In the genomic region with DNA sequence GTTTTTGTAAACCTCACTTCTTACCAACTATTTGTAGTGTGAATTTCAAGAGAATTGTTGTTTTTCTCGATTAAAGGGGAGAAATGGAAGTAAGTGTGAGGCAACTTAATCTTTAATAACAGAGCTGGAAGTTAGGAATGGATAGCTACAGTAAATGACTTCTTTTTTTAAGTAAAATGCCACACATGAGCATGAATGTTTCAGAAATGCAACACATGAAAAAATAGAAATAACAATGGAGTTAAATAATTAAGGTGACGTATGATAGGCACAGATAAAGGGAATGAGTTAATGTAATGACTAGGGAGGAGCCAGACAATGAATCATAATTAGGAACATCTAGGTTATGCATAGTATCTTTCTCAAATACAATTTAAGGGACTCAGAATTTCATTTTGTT, we compare ENCODE assay signal across 9 cellular contexts. TPM values are rescaled to one million over a fixed set of nuclear protein-coding genes. Genes with fewer than 3 reads are reported as not detected.
DNase-seq lines count a peak whose midpoint lies in the region; ATAC-seq and TF ChIP-seq lines count a peak whose summit lies in the region.
"Had no signal": no experiment of that assay in that cellular context is flagged by ENCODE, and none has a peak within 500 bp of the region (broad histone marks: within the 10 kb centered on the region; RNA-seq: fewer than 3 reads in every experiment).

No MANE protein-coding gene starts in this region.

- no peak overlapping the region for H3K4me2 ChIP-seq in MM.1S (ENCODE audit: low read depth, low read length)

- H3K9me3 ChIP-seq in heart right ventricle (no peaks in the 10 kb centered on the region), upper lobe of left lung (no peaks in the 10 kb centered on the region), MM.1S (replicated peaks; ENCODE audit: insufficient read depth, low read length) (no peaks in the 10 kb centered on the region)

- intact Hi-C loops in heart right ventricle (cut with DNase I) (loop anchor here in 3 of 10 donors (5.0 to 10.0 kb wide), 4 partner anchors 77 to 127 kb away; partner anchors contain the start of gene PAPOLG (in 1 of the 3)), Right ventricle myocardium inferior (cut with DNase I) (loop anchor here (10.0 kb wide), 1 partner anchor 260 kb away; no protein-coding TSS in a partner anchor)
- intact Hi-C loops in activated CD4-positive, alpha-beta memory T cell treated with anti-CD3 and anti-CD28 coated beads for 36 hours (cut with micrococcal nuclease) = loop anchor here (1.0 to 5.0 kb wide), 5 partner anchors 15 to 1423 kb away; partner anchors contain the start of genes USP34 and XPO1

- no peaks in the 10 kb centered on the region for H3K9me2 ChIP-seq in MM.1S (replicated peaks; ENCODE audit: insufficient read depth, low read length)

- TF ChIP-seq POLR2A in upper lobe of left lung (IDR thresholded peaks at IDR 0.05) = no peak

- ATAC-seq in heart right ventricle (no peak), Right ventricle myocardium inferior (no peak), upper lobe of left lung (ENCODE audit: low FRiP score in 2 of 2) (no peak), HG03469 (IDR thresholded peaks at IDR 0.05; ENCODE audit: unreplicated experiment) (no peak), GM18861 (IDR thresholded peaks at IDR 0.05; ENCODE audit: unreplicated experiment) (no peak)

- peaks cover 3% of the 10 kb centered on the region for H3K9me3 Mint-ChIP-seq in activated CD4-positive, alpha-beta memory T cell treated with anti-CD3 and anti-CD28 coated beads for 36 hours

- H3K27ac ChIP-seq in heart right ventricle (peak overlapping the region in 6 of 10 donors; percentile 40 to 99 (median 96)), upper lobe of left lung (peak overlapping the region; percentile 98 to 100 (median 100)), MM.1S (ENCODE audit: low read length) (no peak overlapping the region)

- H3K79me2 ChIP-seq in MM.1S (ENCODE audit: low read length) = no peaks in the 10 kb centered on the region

- 40 to 58% methylated on average over 2 of the region's 2 CpGs for WGBS in heart right ventricle, 2 donors
- WGBS in upper lobe of left lung, 2 donors = 21 to 28% methylated on average over 2 of the region's 2 CpGs

- no peak for TF ChIP-seq CTCF in heart right ventricle (IDR thresholded peaks at IDR 0.05)
- no peak for TF ChIP-seq CTCF in upper lobe of left lung (IDR thresholded peaks at IDR 0.05)
- no peak for TF ChIP-seq CTCF in MM.1S (IDR thresholded peaks at IDR 0.05; ENCODE audit: low read length)

- no peaks in the 10 kb centered on the region for H3K27me3 Mint-ChIP-seq in activated CD4-positive, alpha-beta memory T cell treated with anti-CD3 and anti-CD28 coated beads for 36 hours

- H3K4me1 Mint-ChIP-seq in activated CD4-positive, alpha-beta memory T cell treated with anti-CD3 and anti-CD28 coated beads for 36 hours (ENCODE audit: low read depth) = peaks cover 50% of the 10 kb centered on the region

- H3K27me3 ChIP-seq in heart right ventricle (no peaks in the 10 kb centered on the region), upper lobe of left lung (no peaks in the 10 kb centered on the region), MM.1S (replicated peaks; ENCODE audit: insufficient read depth, low read length) (peaks cover 60% of the 10 kb centered on the region)

- DNase-seq in heart right ventricle = no peak
- DNase-seq in Right ventricle myocardium inferior (ENCODE audit: missing footprints) = no peak
- no peak for DNase-seq in activated CD4-positive, alpha-beta memory T cell treated with anti-CD3 and anti-CD28 coated beads for 36 hours
- peak; percentile 22 for DNase-seq in iris pigment epithelial cell (ENCODE audit: low read depth)
- no peak for DNase-seq in upper lobe of left lung
- no peak for DNase-seq in MM.1S
- DNase-seq: H7 had no signal

- no peaks in the 10 kb centered on the region for H4K20me1 ChIP-seq in MM.1S (ENCODE audit: insufficient read depth, low read length)

- H3K36me3 ChIP-seq in heart right ventricle = no peaks in the 10 kb centered on the region
- H3K36me3 ChIP-seq in upper lobe of left lung = no peaks in the 10 kb centered on the region
- no peaks in the 10 kb centered on the region for H3K36me3 ChIP-seq in MM.1S (replicated peaks; ENCODE audit: insufficient read depth, low read length)

- peaks cover 39% of the 10 kb centered on the region for H3K36me3 Mint-ChIP-seq in activated CD4-positive, alpha-beta memory T cell treated with anti-CD3 and anti-CD28 coated beads for 36 hours

- CTCF ChIA-PET in activated CD4-positive, alpha-beta memory T cell treated with anti-CD3 and anti-CD28 coated beads for 36 hours (lab: Charles Lee) = interaction anchor here (0.7 to 2.5 kb wide), 4 partner anchors 12 to 114 kb away, joined by 4 to 8 read pairs (median 6); no protein-coding TSS in a partner anchor

- H3K4me3 ChIP-seq in heart right ventricle = peak overlapping the region in 5 of 10 donors; percentile 4 to 98 (median 84)
- H3K4me3 ChIP-seq in upper lobe of left lung = peak overlapping the region in 3 of 4 donors; percentile 85 to 92 (median 87)
- H3K4me3 ChIP-seq in MM.1S (ENCODE audit: low read length) = no peak overlapping the region

- peak overlapping the region; percentile 68 for H3K4me3 Mint-ChIP-seq in activated CD4-positive, alpha-beta memory T cell treated with anti-CD3 and anti-CD28 coated beads for 36 hours

- no peak for TF ChIP-seq EP300 in upper lobe of left lung (IDR thresholded peaks at IDR 0.05)

- peaks cover 0 to 63% (median 42%) of the 10 kb centered on the region in 9 donors for H3K4me1 ChIP-seq in heart right ventricle
- peaks cover 31 to 55% (median 41%) of the 10 kb centered on the region in 4 donors for H3K4me1 ChIP-seq in upper lobe of left lung
- H3K4me1 ChIP-seq in MM.1S (ENCODE audit: low read length) = peaks cover 22% of the 10 kb centered on the region

- peaks cover 17% of the 10 kb centered on the region for H3F3A ChIP-seq in MM.1S (ENCODE audit: insufficient read depth, low read length)

- POLR2A ChIA-PET in activated CD4-positive, alpha-beta memory T cell treated with anti-CD3 and anti-CD28 coated beads for 36 hours (lab: Charles Lee) = interaction anchor here (0.5 to 1.4 kb wide), 2 partner anchors 78 to 311 kb away, joined by 3 to 4 read pairs; no protein-coding TSS in a partner anchor

- H3K9ac ChIP-seq in MM.1S (ENCODE audit: low read length) = no peak overlapping the region

- no peak overlapping the region for H2AFZ ChIP-seq in MM.1S (ENCODE audit: low read length)

- H3K27ac Mint-ChIP-seq in activated CD4-positive, alpha-beta memory T cell treated with anti-CD3 and anti-CD28 coated beads for 36 hours = peak overlapping the region; percentile 74

RNA-seq across cellular contexts. Expression of gene REL, which starts 3.4 kb away (rescaled TPM):
- total RNA-seq in heart right ventricle = 10 to 100 TPM in 1 of 10 donors, 1 to 10 TPM in 9; 4.5 to 11.7 (median 6.6) TPM
- polyA plus RNA-seq in heart right ventricle = 1 to 10 TPM in 1 of 2 donors, under 1 TPM in 1; 0.49 to 1.1 TPM
- 5.3 TPM for total RNA-seq in Right ventricle myocardium inferior
- total RNA-seq in activated CD4-positive, alpha-beta memory T cell treated with anti-CD3 and anti-CD28 coated beads for 36 hours = 10 to 100 TPM; 37.1 to 38.1 TPM
- 10 to 100 TPM; 17.8 to 49.5 (median 29.6) TPM for total RNA-seq in upper lobe of left lung
